In genomic region chr19:31263317-31263716, GRCh38 we compare ENCODE assay signal across 2 cellular contexts.
TF ChIP-seq lines count a peak whose summit lies in the region.

No MANE protein-coding gene starts in this region.

TF ChIP-seq in HepG2, 621 proteins besides CTCF, POLR2A, EP300 and RAD21 (continues in another document):
- TF ChIP-seq ZNF230 (CRISPR knock-in tag; IDR thresholded peaks at IDR 0.05) (no peak), ZNF781 (CRISPR knock-in tag; IDR thresholded peaks at IDR 0.05; ENCODE audit: borderline replicate concordance, not compliant biosample characterization) (no peak), MTA3 (CRISPR knock-in tag; IDR thresholded peaks at IDR 0.05) (no peak), THAP7 (CRISPR knock-in tag; IDR thresholded peaks at IDR 0.05) (no peak), ZFP82 (CRISPR knock-in tag; IDR thresholded peaks at IDR 0.05; ENCODE audit: borderline replicate concordance) (no peak), ZSCAN5A (CRISPR knock-in tag; IDR thresholded peaks at IDR 0.05; ENCODE audit: borderline replicate concordance) (no peak), ZNF234 (CRISPR knock-in tag; conservative IDR thresholded peaks at IDR 0.05) (no peak), ZNF12 (CRISPR knock-in tag; IDR thresholded peaks at IDR 0.05) (no peak), ZNF619 (CRISPR knock-in tag; IDR thresholded peaks at IDR 0.05) (no peak), TEF (CRISPR knock-in tag; IDR thresholded peaks at IDR 0.05) (no peak), ZNF318 (CRISPR knock-in tag; IDR thresholded peaks at IDR 0.05) (no peak), KAT8 (CRISPR knock-in tag; IDR thresholded peaks at IDR 0.05) (no peak), HOMEZ (CRISPR knock-in tag; IDR thresholded peaks at IDR 0.05; ENCODE audit: low read depth) (no peak), ZNF10 (CRISPR knock-in tag; IDR thresholded peaks at IDR 0.05; ENCODE audit: borderline replicate concordance, low read depth) (no peak)

TF ChIP-seq in H1, 55 proteins besides CTCF, POLR2A, EP300 and RAD21:
- TF ChIP-seq RBBP5 (IDR thresholded peaks at IDR 0.05; ENCODE audit: borderline replicate concordance, low read depth, low read length) (no peak), RXRA (IDR thresholded peaks at IDR 0.05; ENCODE audit: insufficient read depth, low read depth, low read length) (no peak), CEBPB (IDR thresholded peaks at IDR 0.05; ENCODE audit: low read depth, low read length) (no peak), CTBP2 (IDR thresholded peaks at IDR 0.05; ENCODE audit: borderline replicate concordance, insufficient read depth, insufficient read length, low read length) (no peak), JUND (IDR thresholded peaks at IDR 0.05; ENCODE audit: low read length) (no peak), RNF2 (IDR thresholded peaks at IDR 0.05; ENCODE audit: borderline replicate concordance, low read depth, low read length, missing control alignments, poor library complexity, severe bottlenecking) (no peak), CHD1 (IDR thresholded peaks at IDR 0.05; ENCODE audit: low read depth, low read length) (no peak), EGR1 (IDR thresholded peaks at IDR 0.05; ENCODE audit: borderline replicate concordance, low read depth, low read length) (no peak), SP1 (IDR thresholded peaks at IDR 0.05; ENCODE audit: low read depth, low read length) (no peak), EZH2 (IDR thresholded peaks at IDR 0.05; ENCODE audit: low read depth, low read length, severe bottlenecking) (no peak), E2F6 (IDR thresholded peaks at IDR 0.05) (no peak), YY1 (IDR thresholded peaks at IDR 0.05; ENCODE audit: low read depth, low read length) (no peak), BRCA1 (IDR thresholded peaks at IDR 0.05; ENCODE audit: low read depth, low read length) (no peak), MAX (IDR thresholded peaks at IDR 0.05) (no peak), ASH2L (IDR thresholded peaks at IDR 0.05; ENCODE audit: low read length) (no peak), SIRT6 (IDR thresholded peaks at IDR 0.05; ENCODE audit: low read length) (no peak), CHD7 (IDR thresholded peaks at IDR 0.05; ENCODE audit: insufficient replicate concordance, low read length) (no peak)
